In genomic region chr11:67372993-67373915, GRCh38 we compare ENCODE assay signal across 8 cellular contexts. TPM values are rescaled to one million over a fixed set of nuclear protein-coding genes. Genes with fewer than 3 reads are reported as not detected.
DNase-seq lines count a peak whose midpoint lies in the region; ATAC-seq and TF ChIP-seq lines count a peak whose summit lies in the region.

TSS of gene CLCF1 (minus strand) at chr11:67373598. CDS start at chr11:67373539, 59 bp downstream.

- POLR2A ChIA-PET in BJ (lab: Charles Lee), result interaction anchor here (0.5 to 1.5 kb wide), 5 partner anchors 18 to 89 kb away, joined by 3 to 23 read pairs (median 6); partner anchors contain the start of genes PPP1CA and RAD9A
- POLR2A ChIA-PET in HCT116 (lab: Charles Lee), result interaction anchor here (0.9 to 15.1 kb wide), 6 partner anchors 11 to 56 kb away, joined by 3 to 210 read pairs (median 5); partner anchors contain the start of genes POLD4 and PPP1CA

- H3K4me1 Mint-ChIP-seq in activated naive CD8-positive, alpha-beta T cell treated with anti-CD3 and anti-CD28 coated beads, Interleukin-2, amount 50 U/mL, for 24 hours, result peaks cover 46% of the 10 kb centered on the region

- BruUV-seq in HCT116 (replicated peaks; lab: Mats Ljungman, UMichigan), result no TSS peak

- intact Hi-C loops in HCT116 (cut with micrococcal nuclease), result no loop called here
- intact Hi-C loops in left ventricle myocardium inferior (cut with micrococcal nuclease), result no loop called here

- peak within 1 kb of the TSS; percentile 88 for H3K4me2 ChIP-seq in HCT116 (ENCODE audit: low read length)

- TF ChIP-seq CTCF in BJ (IDR thresholded peaks at IDR 0.05; ENCODE audit: insufficient read depth, low read depth, low read length) (no peak), HCT116 (IDR thresholded peaks at IDR 0.05 in 2 of 3, conservative IDR thresholded peaks at IDR 0.05 in 1 of 3; ENCODE audit: borderline replicate concordance in 1 of 3, insufficient read depth in 1 of 3, low read depth in 2 of 3, low read length in 2 of 3) (no peak), left ventricle myocardium inferior (IDR thresholded peaks at IDR 0.05; ENCODE audit: borderline replicate concordance) (no peak), retinal pigment epithelial cell (conservative IDR thresholded peaks at IDR 0.05; ENCODE audit: low read depth, low read length) (no peak)

- no peaks in the 10 kb centered on the region for H3K36me3 Mint-ChIP-seq in activated naive CD8-positive, alpha-beta T cell treated with anti-CD3 and anti-CD28 coated beads, Interleukin-2, amount 50 U/mL, for 24 hours (ENCODE audit: low read depth)

- H3K79me2 ChIP-seq in HCT116 (ENCODE audit: insufficient read depth, low read length), result peaks cover 46% of the 10 kb centered on the region

- H3K4me3 Mint-ChIP-seq in activated naive CD8-positive, alpha-beta T cell treated with anti-CD3 and anti-CD28 coated beads, Interleukin-2, amount 50 U/mL, for 24 hours, result peak within 1 kb of the TSS; percentile 87

- H3K27me3 ChIP-seq in BJ (ENCODE audit: control insufficient read depth, insufficient read depth, low read length), result no peaks in the 10 kb centered on the region
- H3K27me3 ChIP-seq in HCT116 (ENCODE audit: insufficient read depth, low read length), result no peaks in the 10 kb centered on the region
- H3K27me3 ChIP-seq in left ventricle myocardium inferior (ENCODE audit: low read depth), result peaks cover 36% of the 10 kb centered on the region

- ATAC-seq in HCT116 (peak; percentile 48), HG02798 (IDR thresholded peaks at IDR 0.05; ENCODE audit: poor library complexity, unreplicated experiment) (no peak), GM18868 (IDR thresholded peaks at IDR 0.05; ENCODE audit: unreplicated experiment) (no peak)
- ATAC-seq in activated naive CD8-positive, alpha-beta T cell treated with anti-CD3 and anti-CD28 coated beads, Interleukin-2, amount 50 U/mL, for 24 hours, result peak; percentile 52

- DNase-seq in BJ (ENCODE audit: low read depth), result no peak
- DNase-seq in HCT116 (ENCODE audit: low read depth, low spot score), result no peak
- DNase-seq in SK-N-MC (ENCODE audit: low read depth, low spot score), result no peak
- peak; percentile 68 for DNase-seq in activated naive CD8-positive, alpha-beta T cell treated with anti-CD3 and anti-CD28 coated beads, Interleukin-2, amount 50 U/mL, for 24 hours
- peak; percentile 69 for DNase-seq in left ventricle myocardium inferior
- DNase-seq in retinal pigment epithelial cell (ENCODE audit: low read depth), result no peak

- H3K9me3 Mint-ChIP-seq in activated naive CD8-positive, alpha-beta T cell treated with anti-CD3 and anti-CD28 coated beads, Interleukin-2, amount 50 U/mL, for 24 hours, result no peaks in the 10 kb centered on the region

- no peaks in the 10 kb centered on the region for H3K9me2 ChIP-seq in HCT116 (ENCODE audit: insufficient read depth)

- no peaks in the 10 kb centered on the region for H4K20me1 ChIP-seq in HCT116 (ENCODE audit: insufficient read depth)

- no peak for TF ChIP-seq RAD21 in HCT116 (IDR thresholded peaks at IDR 0.05; ENCODE audit: low read depth)

- H3K9ac ChIP-seq in HCT116 (ENCODE audit: low read length) (peak within 1 kb of the TSS; percentile 100), SK-N-MC (ENCODE audit: insufficient read length) (peak within 1 kb of the TSS; percentile 81)

- H3K36me3 ChIP-seq in BJ (ENCODE audit: control insufficient read depth, insufficient read depth, low read length), result peaks cover 2% of the 10 kb centered on the region
- no peaks in the 10 kb centered on the region; a peak in 1 of 4 replicates for H3K36me3 ChIP-seq in HCT116 (ENCODE audit: control insufficient read depth in 1 of 2, insufficient read depth in 2 of 2, low read length in 2 of 2)
- H3K36me3 ChIP-seq in SK-N-MC (ENCODE audit: insufficient read depth, low read length), result no peaks in the 10 kb centered on the region
- no peaks in the 10 kb centered on the region for H3K36me3 ChIP-seq in left ventricle myocardium inferior

- H3K4me1 ChIP-seq in HCT116 (ENCODE audit: control insufficient read depth in 1 of 2, insufficient read depth in 2 of 2, low read length in 2 of 2) (peaks cover 51 to 83% of the 10 kb centered on the region in 2 experiments), left ventricle myocardium inferior (peaks cover 44% of the 10 kb centered on the region)

- peak within 1 kb of the TSS; percentile 72 for H3K4me3 ChIP-seq in BJ (ENCODE audit: low read depth, low read length)
- peak within 1 kb of the TSS; percentile 64 to 83 for H3K4me3 ChIP-seq in HCT116 (replicated peaks in 1 of 2; ENCODE audit: low read depth in 1 of 2, low read length in 2 of 2)
- peak within 1 kb of the TSS; percentile 89 for H3K4me3 ChIP-seq in SK-N-MC
- peak within 1 kb of the TSS; percentile 82 for H3K4me3 ChIP-seq in left ventricle myocardium inferior
- peak within 1 kb of the TSS; percentile 57 for H3K4me3 ChIP-seq in retinal pigment epithelial cell (ENCODE audit: low read length)

- H3K27ac ChIP-seq in HCT116 (ENCODE audit: low read depth, low read length) (peak within 1 kb of the TSS; percentile 100), SK-N-MC (no peak within 1 kb of the TSS), left ventricle myocardium inferior (replicated peaks) (peak within 1 kb of the TSS; percentile 91)

- no peaks in the 10 kb centered on the region for H3K9me3 ChIP-seq in HCT116 (ENCODE audit: control insufficient read depth in 1 of 2, insufficient read depth in 1 of 2, low read depth in 1 of 2, low read length in 2 of 2)
- no peaks in the 10 kb centered on the region for H3K9me3 ChIP-seq in SK-N-MC (ENCODE audit: low read depth, low read length)
- H3K9me3 ChIP-seq in left ventricle myocardium inferior (replicated peaks), result no peaks in the 10 kb centered on the region

- H3K27ac Mint-ChIP-seq in activated naive CD8-positive, alpha-beta T cell treated with anti-CD3 and anti-CD28 coated beads, Interleukin-2, amount 50 U/mL, for 24 hours, result peak within 1 kb of the TSS; percentile 88

- H2AFZ ChIP-seq in HCT116 (ENCODE audit: low read depth, low read length, poor library complexity, severe bottlenecking), result no peak within 1 kb of the TSS

- RAD21 ChIA-PET in HCT116 (lab: Charles Lee; ENCODE audit: low non-redundant PET in 1 of 2, low total read pairs in 2 of 2, uncharacterized antibody in 2 of 2, unreplicated experiment in 2 of 2), result interaction anchor here (0.6 to 3.3 kb wide), 6 partner anchors 9 to 57 kb away, joined by 4 to 15 read pairs (median 6); no protein-coding TSS in a partner anchor

- H3K27me3 Mint-ChIP-seq in activated naive CD8-positive, alpha-beta T cell treated with anti-CD3 and anti-CD28 coated beads, Interleukin-2, amount 50 U/mL, for 24 hours, result peaks cover 26% of the 10 kb centered on the region

- TF ChIP-seq POLR2A in HCT116 (IDR thresholded peaks at IDR 0.05; ENCODE audit: borderline replicate concordance, extremely low read depth, insufficient read depth, insufficient read length), result no peak

- CTCF ChIA-PET in BJ (lab: Yijun Ruan, JAX) (interaction anchor here (1.1 to 24.6 kb wide), 7 partner anchors 8 to 133 kb away, joined by 3 to 892 read pairs (median 3); partner anchors contain the start of genes POLD4 and PPP1CA), HCT116 (lab: Charles Lee) (interaction anchor here (0.6 to 15.5 kb wide), 7 partner anchors 8 to 89 kb away, joined by 3 to 456 read pairs (median 4); partner anchors contain the start of genes POLD4 and PPP1CA)

TF ChIP-seq in HCT116, 20 proteins besides CTCF, POLR2A, EP300 and RAD21:
- TF ChIP-seq ZFX (IDR thresholded peaks at IDR 0.05), result peak; percentile 75
- TF ChIP-seq REST (IDR thresholded peaks at IDR 0.05; ENCODE audit: low read depth), result no peak
TF ChIP-seq in HCT116: peak in this region for 1.

RNA-seq across cellular contexts. Expression of gene CLCF1, which starts in this region (rescaled TPM):
- polyA plus RNA-seq in BJ (2011; rRNA removed), result 13.9 and 21.3 TPM in 2 replicates
- polyA minus RNA-seq in BJ (2011; rRNA and poly(A)+ RNA removed), result 9.8 and 11.6 TPM in 2 replicates
- total RNA-seq in HCT116 (2021; ENCODE audit: unreplicated experiment) (12.2 TPM), left ventricle myocardium inferior (0.82 TPM)
- 18.3 and 20.2 TPM in 2 replicates for polyA plus RNA-seq in HCT116 (2012)

Comparison
In these comparisons a context has a peak if more than half of its experiments do, and no peak if none do; other contexts are left out.
1. Peak in DNase-seq, H3K4me3 ChIP-seq and H3K27ac ChIP-seq in left ventricle myocardium inferior; RNA of the gene not detected or under 1 TPM.
2. ATAC-seq: peak in HCT116 (single experiment) and activated naive CD8-positive, alpha-beta T cell treated with anti-CD3 and anti-CD28 coated beads, Interleukin-2, amount 50 U/mL, for 24 hours (single experiment); none in HG02798 (single experiment) and GM18868 (single experiment).
3. Peak in every context shown above with its lines, with median percentiles within 50 percentile points of each other: H3K4me3 ChIP-seq.